Comparison of ENCODE assay signal across 9 cellular contexts in genomic region chr14:91115986-91116385, GRCh38. TPM values are rescaled to one million over a fixed set of nuclear protein-coding genes. Genes with fewer than 3 reads are reported as not detected.
DNase-seq lines count a peak whose midpoint lies in the region; ATAC-seq and TF ChIP-seq lines count a peak whose summit lies in the region.
"Had no signal": no experiment of that assay in that cellular context is flagged by ENCODE, and none has a peak within 500 bp of the region (broad histone marks: within the 10 kb centered on the region; RNA-seq: fewer than 3 reads in every experiment).

No MANE protein-coding gene starts in this region.

- no peaks in the 10 kb centered on the region for H3K27me3 ChIP-seq in esophagus squamous epithelium
- no peaks in the 10 kb centered on the region for H3K27me3 ChIP-seq in skeletal muscle tissue (ENCODE audit: control insufficient read depth in 3 of 3, insufficient read depth in 3 of 3, low read length in 3 of 3)

- peak overlapping the region; percentile 99 for H3K4me3 ChIP-seq in GM12865 (ENCODE audit: low read depth, low read length)
- peak overlapping the region in 3 of 4 donors; percentile 64 to 76 (median 68) for H3K4me3 ChIP-seq in esophagus squamous epithelium
- H3K4me3 ChIP-seq in skeletal muscle tissue (ENCODE audit: low read length in 3 of 3), result peak overlapping the region; percentile 97 to 99 (median 98)

- WGBS in esophagus squamous epithelium, 2 donors, result 33 to 34% methylated on average over 2 of the region's 2 CpGs

- ATAC-seq in GM19324 (IDR thresholded peaks at IDR 0.05; ENCODE audit: low FRiP score, unreplicated experiment), result no peak

- DNase-seq in GM12865 (ENCODE audit: low read depth) (no peak), RPMI8226 (peak; percentile 46), esophagus squamous epithelium (lab: John Stamatoyannopoulos, UW) (no peak), retina (no peak), NCI-H526 (lab: John Stamatoyannopoulos, UW) (no peak), putamen (ENCODE audit: low spot score) (no peak)
- DNase-seq: NCI-H2029 treated with DMSO at 0.1 percent for 48 hours had no signal

- intact Hi-C loops in esophagus squamous epithelium (cut with DNase I), result no loop called here

- H3K4me1 ChIP-seq in esophagus squamous epithelium (peaks cover 39 to 99% (median 58%) of the 10 kb centered on the region in 3 donors), skeletal muscle tissue (ENCODE audit: control insufficient read depth in 3 of 3, insufficient read depth in 3 of 3, low read length in 3 of 3) (peaks cover 39 to 52% (median 41%) of the 10 kb centered on the region in 3 donors)

- TF ChIP-seq CTCF in GM12865 (IDR thresholded peaks at IDR 0.05; ENCODE audit: insufficient read depth, low read depth, low read length, missing control alignments), result no peak
- no peak for TF ChIP-seq CTCF in esophagus squamous epithelium (IDR thresholded peaks at IDR 0.05)

- TF ChIP-seq POLR2A in esophagus squamous epithelium (IDR thresholded peaks at IDR 0.05), result no peak

- H3K36me3 ChIP-seq in esophagus squamous epithelium (no peaks in the 10 kb centered on the region), skeletal muscle tissue (ENCODE audit: control insufficient read depth in 3 of 3, insufficient read depth in 3 of 3, low read length in 3 of 3) (peaks cover 3 to 4% (median 4%) of the 10 kb centered on the region in 3 donors)

- H3K9ac ChIP-seq in skeletal muscle tissue (ENCODE audit: low read depth in 1 of 3, low read length in 3 of 3), result peak overlapping the region; percentile 1 to 99 (median 91)

- H3K27ac ChIP-seq in esophagus squamous epithelium, result peak overlapping the region; percentile 95 to 99 (median 96)
- peak overlapping the region; percentile 97 for H3K27ac ChIP-seq in skeletal muscle tissue (ENCODE audit: low read depth, low read length)

- H3K9me3 ChIP-seq in esophagus squamous epithelium, result no peaks in the 10 kb centered on the region
- H3K9me3 ChIP-seq in skeletal muscle tissue (ENCODE audit: control insufficient read depth in 3 of 3, low read length in 3 of 3), result no peaks in the 10 kb centered on the region

RNA-seq across cellular contexts. Expression of gene DGLUCY, which starts 2.1 kb away (rescaled TPM):
- 10 to 100 TPM; 32.6 to 51.3 (median 38.9) TPM for total RNA-seq in esophagus squamous epithelium
- total RNA-seq in skeletal muscle tissue, result 49.6 TPM

RNA-seq across cellular contexts. Expression of gene RPS6KA5, which starts 55.5 kb away (rescaled TPM):
- total RNA-seq in esophagus squamous epithelium (10 to 100 TPM in 1 of 4 donors, 1 to 10 TPM in 3; 3.1 to 10.5 (median 8.1) TPM), skeletal muscle tissue (3.1 TPM)
